ENCODE assay signal across 24 cellular contexts in the genomic region with DNA sequence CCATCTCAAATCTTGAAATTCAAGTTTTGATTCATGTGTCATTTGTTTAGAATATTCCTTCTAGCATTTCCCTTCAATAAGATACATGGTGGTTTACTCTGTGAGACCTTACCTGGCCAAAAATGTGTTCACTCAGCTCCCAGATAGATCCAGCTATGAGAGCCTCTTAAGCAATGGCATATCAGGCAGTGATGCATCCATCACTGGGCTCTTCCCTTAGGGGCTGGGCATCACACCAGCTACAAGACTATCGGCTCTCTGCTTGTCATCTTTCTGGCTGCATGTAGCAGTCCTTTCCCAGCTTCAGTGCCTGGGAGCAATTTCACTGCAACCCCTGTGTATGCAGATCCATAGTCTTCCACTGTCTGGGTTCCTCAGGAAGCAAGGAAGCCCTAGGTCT. TPM values are rescaled to one million over a fixed set of nuclear protein-coding genes. Genes with fewer than 3 reads are reported as not detected.
A peak's percentile ranks its signal among the peaks of the same experiment; 100 is the strongest.
DNase-seq lines count a peak whose midpoint lies in the region; ATAC-seq, FAIRE-seq and TF ChIP-seq lines count a peak whose summit lies in the region.
"Had no signal": no experiment of that assay in that cellular context is flagged by ENCODE, and none has a peak within 500 bp of the region (broad histone marks: within the 10 kb centered on the region; RNA-seq: fewer than 3 reads in every experiment).

No MANE protein-coding gene starts in this region.

- H3K4me2 ChIP-seq in trophoblast cell (ENCODE audit: low read length), result no peak overlapping the region

- no peak overlapping the region for H2AFZ ChIP-seq in trophoblast cell (ENCODE audit: insufficient read depth, low read length, poor library complexity)

- peak overlapping the region; percentile 16 for H3K27ac Mint-ChIP-seq in activated naive CD4-positive, alpha-beta T cell treated with anti-CD3 and anti-CD28 coated beads for 36 hours
- peak overlapping the region; percentile 51 for H3K27ac Mint-ChIP-seq in chondrocyte (ENCODE audit: unreplicated experiment)
- H3K27ac Mint-ChIP-seq: activated naive CD8-positive, alpha-beta T cell treated with anti-CD3 and anti-CD28 coated beads, Interleukin-2, amount 10 ng/mL, durations not matched to agents 7 days and 5 days; effector memory CD8-positive, alpha-beta T cell had no signal

- CTCF ChIA-PET in activated naive CD4-positive, alpha-beta T cell treated with anti-CD3 and anti-CD28 coated beads for 36 hours (lab: Charles Lee), result interaction anchor here (0.7 kb wide), 1 partner anchor 8 kb away, joined by 3 read pairs; no protein-coding TSS in a partner anchor
- CTCF ChIA-PET in HEK293 (lab: Yijun Ruan, JAX), result no interaction called here

- no peak overlapping the region for H2BK12ac ChIP-seq in trophoblast cell (ENCODE audit: low read length)

- H4K8ac ChIP-seq in trophoblast cell (ENCODE audit: low read depth, low read length), result no peak overlapping the region

- peaks cover 32% of the 10 kb centered on the region for H3K36me3 Mint-ChIP-seq in activated naive CD4-positive, alpha-beta T cell treated with anti-CD3 and anti-CD28 coated beads for 36 hours (ENCODE audit: low read depth)
- peaks cover 15% of the 10 kb centered on the region for H3K36me3 Mint-ChIP-seq in chondrocyte (ENCODE audit: low read depth)

- H3K36me3 ChIP-seq in HEK293 (ENCODE audit: control insufficient read depth in 2 of 2, insufficient read depth in 1 of 2, low read length in 2 of 2), result peaks cover 54 to 74% of the 10 kb centered on the region in 2 experiments
- peaks cover 31 to 32% of the 10 kb centered on the region in 2 experiments for H3K36me3 ChIP-seq in trophoblast cell (ENCODE audit: control insufficient read depth in 1 of 2, insufficient read depth in 2 of 2, low read length in 2 of 2)
- H3K36me3 ChIP-seq: ovary had no signal

- no peak overlapping the region for H4K12ac ChIP-seq in trophoblast cell (ENCODE audit: low read depth, low read length)

- no peak overlapping the region for H3K23ac ChIP-seq in trophoblast cell (ENCODE audit: low read length)

- no peaks in the 10 kb centered on the region for H3K27me3 Mint-ChIP-seq in activated naive CD4-positive, alpha-beta T cell treated with anti-CD3 and anti-CD28 coated beads for 36 hours (ENCODE audit: low read depth)
- no peaks in the 10 kb centered on the region for H3K27me3 Mint-ChIP-seq in chondrocyte (ENCODE audit: low read depth)
- H3K27me3 Mint-ChIP-seq: activated naive CD8-positive, alpha-beta T cell treated with anti-CD3 and anti-CD28 coated beads, Interleukin-2, amount 10 ng/mL, durations not matched to agents 7 days and 5 days; effector memory CD8-positive, alpha-beta T cell; naive B cell; stimulated activated naive CD8-positive, alpha-beta T cell treated with anti-CD3 and anti-CD28 coated beads, Interleukin-15, amount 100 ng/mL, for 72 hours had no signal

- no peak overlapping the region for H4K91ac ChIP-seq in trophoblast cell (ENCODE audit: low read depth, low read length)

- no peak for FAIRE-seq in GM12891 (lab: Jason Lieb, UNC)
- FAIRE-seq: colon had no signal

- no peaks in the 10 kb centered on the region for H3K79me2 ChIP-seq in trophoblast cell (ENCODE audit: control insufficient read depth, insufficient read depth, low read length, poor library complexity)

- H3K4me3 ChIP-seq in HEK293 (ENCODE audit: low read depth, low read length) (no peak overlapping the region), trophoblast cell (ENCODE audit: low read depth, low read length) (no peak overlapping the region)
- H3K4me3 ChIP-seq: heart left ventricle, ovary, upper lobe of right lung had no signal

- H2AK5ac ChIP-seq in trophoblast cell (ENCODE audit: low read length), result no peak overlapping the region

- no peaks in the 10 kb centered on the region for H3K27me3 ChIP-seq in trophoblast cell (ENCODE audit: insufficient read depth, low read length)
- H3K27me3 ChIP-seq: heart left ventricle, ovary, upper lobe of right lung had no signal

- H3K27ac ChIP-seq in HEK293 (ENCODE audit: extremely low read depth, low read depth, low read length) (no peak overlapping the region), trophoblast cell (ENCODE audit: low read depth, low read length) (no peak overlapping the region)
- H3K27ac ChIP-seq: ovary, upper lobe of right lung had no signal

- H3K9ac ChIP-seq in trophoblast cell (ENCODE audit: low read length), result peak overlapping the region; percentile 7

- H3K4ac ChIP-seq in trophoblast cell (ENCODE audit: low read depth, low read length), result no peak overlapping the region

- H3K4me1 ChIP-seq in HEK293 (ENCODE audit: control insufficient read depth, insufficient read depth, low read length), result no peaks in the 10 kb centered on the region
- no peaks in the 10 kb centered on the region for H3K4me1 ChIP-seq in trophoblast cell (ENCODE audit: control insufficient read depth in 1 of 2, insufficient read depth in 2 of 2, low read length in 2 of 2)
- H3K4me1 ChIP-seq: upper lobe of right lung had no signal

- no peaks in the 10 kb centered on the region for H3K9me3 Mint-ChIP-seq in activated naive CD4-positive, alpha-beta T cell treated with anti-CD3 and anti-CD28 coated beads for 36 hours
- no peaks in the 10 kb centered on the region for H3K9me3 Mint-ChIP-seq in chondrocyte (ENCODE audit: low read depth)
- H3K9me3 Mint-ChIP-seq: activated naive CD8-positive, alpha-beta T cell treated with anti-CD3 and anti-CD28 coated beads, Interleukin-2, amount 10 ng/mL, durations not matched to agents 7 days and 5 days; effector memory CD8-positive, alpha-beta T cell; stimulated activated naive CD8-positive, alpha-beta T cell treated with anti-CD3 and anti-CD28 coated beads, Interleukin-15, amount 100 ng/mL, for 72 hours had no signal

- peaks cover 30% of the 10 kb centered on the region for H3K4me1 Mint-ChIP-seq in activated naive CD4-positive, alpha-beta T cell treated with anti-CD3 and anti-CD28 coated beads for 36 hours (ENCODE audit: low read depth)
- H3K4me1 Mint-ChIP-seq in chondrocyte (ENCODE audit: low read depth), result peaks cover 19% of the 10 kb centered on the region
- H3K4me1 Mint-ChIP-seq: activated naive CD8-positive, alpha-beta T cell treated with anti-CD3 and anti-CD28 coated beads, Interleukin-2, amount 10 ng/mL, durations not matched to agents 7 days and 5 days had no signal

- intact Hi-C loops in activated naive CD4-positive, alpha-beta T cell treated with anti-CD3 and anti-CD28 coated beads for 36 hours (cut with micrococcal nuclease), result no loop called here

- no peak for TF ChIP-seq CTCF in HEK293 (tag by site-specific recombination; IDR thresholded peaks at IDR 0.05)
- TF ChIP-seq CTCF in chondrocyte (IDR thresholded peaks at IDR 0.05), result no peak

- no peak overlapping the region for H2BK120ac ChIP-seq in trophoblast cell (ENCODE audit: insufficient read depth, low read length, poor library complexity)

- no peak overlapping the region for H3K18ac ChIP-seq in trophoblast cell (ENCODE audit: low read length)

- POLR2A ChIA-PET in HEK293 (lab: Yijun Ruan, JAX), result no interaction called here

- TF ChIP-seq POLR2A in GM12891 (IDR thresholded peaks at IDR 0.05; ENCODE audit: low read depth, low read length), result no peak

- no peak overlapping the region for H3K14ac ChIP-seq in trophoblast cell (ENCODE audit: low read length)

- no peak for DNase-seq in activated naive CD4-positive, alpha-beta T cell treated with anti-CD3 and anti-CD28 coated beads for 36 hours
- no peak for DNase-seq in activated naive CD4-positive, alpha-beta T cell treated with anti-CD3 and anti-CD28 coated beads, Interleukin-2, amount 50 U/mL, for 16 hours
- no peak for DNase-seq in chondrocyte (ENCODE audit: low spot score)
- DNase-seq in trophoblast cell, result no peak
- no peak for DNase-seq in GM12891 (ENCODE audit: insufficient read length, low spot score)
- DNase-seq in AG08396 (ENCODE audit: low spot score), result no peak
- DNase-seq: activated CD4-positive, CD25-positive, alpha-beta regulatory T cell; activated naive CD8-positive, alpha-beta T cell treated with anti-CD3 and anti-CD28 coated beads, Interleukin-2, amount 10 ng/mL, durations not matched to agents 7 days and 5 days; DMS 273 treated with DMSO at 0.1 percent for 48 hours; effector memory CD8-positive, alpha-beta T cell; GDM1; heart left ventricle; left cardiac atrium; naive B cell; NCI-H187; ovary; right cardiac atrium; stimulated activated naive CD8-positive, alpha-beta T cell treated with anti-CD3 and anti-CD28 coated beads, Interleukin-15, amount 100 ng/mL, for 72 hours; upper lobe of right lung had no signal

- no peak overlapping the region for H2BK5ac ChIP-seq in trophoblast cell (ENCODE audit: low read depth, low read length, poor library complexity)

- no CpG with 5 or more reads among the region's 1 CpG for WGBS in trophoblast cell (ENCODE audit: extremely low coverage, insufficient coverage, insufficient read length)

- H3K4me3 Mint-ChIP-seq in activated naive CD4-positive, alpha-beta T cell treated with anti-CD3 and anti-CD28 coated beads for 36 hours, result no peak overlapping the region
- no peak overlapping the region for H3K4me3 Mint-ChIP-seq in chondrocyte (ENCODE audit: unreplicated experiment)
- H3K4me3 Mint-ChIP-seq: activated naive CD8-positive, alpha-beta T cell treated with anti-CD3 and anti-CD28 coated beads, Interleukin-2, amount 10 ng/mL, durations not matched to agents 7 days and 5 days; CD14-positive monocyte; effector memory CD8-positive, alpha-beta T cell; naive B cell; stimulated activated naive CD8-positive, alpha-beta T cell treated with anti-CD3 and anti-CD28 coated beads, Interleukin-15, amount 100 ng/mL, for 72 hours had no signal

- no peaks in the 10 kb centered on the region for H3K9me3 ChIP-seq in HEK293 (ENCODE audit: control insufficient read depth, insufficient read depth, low read depth, low read length)
- H3K9me3 ChIP-seq in trophoblast cell (ENCODE audit: insufficient read depth, low read depth, low read length), result peaks cover 8% of the 10 kb centered on the region
- H3K9me3 ChIP-seq: heart left ventricle, ovary, upper lobe of right lung had no signal

- H3K79me1 ChIP-seq in trophoblast cell (ENCODE audit: low read length), result no peaks in the 10 kb centered on the region

- no peak for ATAC-seq in GM21528 (IDR thresholded peaks at IDR 0.05; ENCODE audit: low FRiP score, unreplicated experiment)
- ATAC-seq: effector memory CD8-positive, alpha-beta T cell; HCT116; stimulated activated naive CD8-positive, alpha-beta T cell treated with anti-CD3 and anti-CD28 coated beads, Interleukin-15, amount 100 ng/mL, for 72 hours; upper lobe of right lung had no signal

TF ChIP-seq in GM12891, 5 proteins besides CTCF, POLR2A, EP300 and RAD21:
- TF ChIP-seq POLR2AphosphoS5 (IDR thresholded peaks at IDR 0.05; ENCODE audit: low read depth, low read length) (no peak), PAX5 (IDR thresholded peaks at IDR 0.05; ENCODE audit: insufficient read depth, low read length, severe bottlenecking) (no peak), SPI1 (IDR thresholded peaks at IDR 0.05; ENCODE audit: low read depth, low read length) (no peak), TAF1 (IDR thresholded peaks at IDR 0.05; ENCODE audit: low read depth, low read length) (no peak), POU2F2 (IDR thresholded peaks at IDR 0.05; ENCODE audit: low read depth, low read length) (no peak)

RNA-seq across cellular contexts. Expression of a gene that starts 40.6 kb away (rescaled TPM):
- total RNA-seq in activated naive CD4-positive, alpha-beta T cell treated with anti-CD3 and anti-CD28 coated beads for 36 hours, result 10 to 100 TPM; 33.9 to 37.3 TPM
- 46.4 to 59.4 TPM (median 47.5 TPM) in 3 replicates for total RNA-seq in chondrocyte
- 28.4 and 30.1 TPM in 2 replicates for polyA plus RNA-seq in trophoblast cell (2013)
- polyA plus RNA-seq in GM12891 (2012; ENCODE audit: low read depth, missing spikeins), result 23.9 TPM
